In the genomic region with DNA sequence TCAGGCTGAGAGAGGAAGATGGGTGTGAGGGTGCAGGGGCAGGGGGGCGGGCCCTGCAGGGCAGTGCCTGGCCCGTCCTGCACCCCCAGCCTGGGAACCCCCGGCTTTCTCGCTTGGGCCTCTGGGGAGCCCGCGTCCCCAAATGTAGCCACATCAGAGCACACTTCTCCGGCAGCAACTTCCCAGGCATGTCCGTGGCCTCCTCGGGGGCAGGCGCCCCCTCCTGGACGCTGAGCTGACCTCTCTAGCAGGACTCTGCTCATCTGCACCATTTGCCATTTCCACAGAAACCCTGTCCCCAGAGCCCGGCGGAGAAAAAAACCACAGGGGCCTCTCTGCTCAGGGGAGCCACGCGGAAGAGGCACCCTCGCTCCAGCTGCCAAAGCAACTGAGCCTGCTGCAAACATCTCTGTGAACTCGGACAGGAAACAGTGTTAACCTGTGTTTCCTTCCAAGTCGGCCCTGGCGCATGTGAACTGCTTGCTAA, we compare ENCODE assay signal across 1 cellular context.
TF ChIP-seq lines count a peak whose summit lies in the region.

No MANE protein-coding gene starts in this region.

TF ChIP-seq in GM23338, 12 proteins besides CTCF, POLR2A, EP300 and RAD21 (continued from another document):
- TF ChIP-seq, protein P1, sequence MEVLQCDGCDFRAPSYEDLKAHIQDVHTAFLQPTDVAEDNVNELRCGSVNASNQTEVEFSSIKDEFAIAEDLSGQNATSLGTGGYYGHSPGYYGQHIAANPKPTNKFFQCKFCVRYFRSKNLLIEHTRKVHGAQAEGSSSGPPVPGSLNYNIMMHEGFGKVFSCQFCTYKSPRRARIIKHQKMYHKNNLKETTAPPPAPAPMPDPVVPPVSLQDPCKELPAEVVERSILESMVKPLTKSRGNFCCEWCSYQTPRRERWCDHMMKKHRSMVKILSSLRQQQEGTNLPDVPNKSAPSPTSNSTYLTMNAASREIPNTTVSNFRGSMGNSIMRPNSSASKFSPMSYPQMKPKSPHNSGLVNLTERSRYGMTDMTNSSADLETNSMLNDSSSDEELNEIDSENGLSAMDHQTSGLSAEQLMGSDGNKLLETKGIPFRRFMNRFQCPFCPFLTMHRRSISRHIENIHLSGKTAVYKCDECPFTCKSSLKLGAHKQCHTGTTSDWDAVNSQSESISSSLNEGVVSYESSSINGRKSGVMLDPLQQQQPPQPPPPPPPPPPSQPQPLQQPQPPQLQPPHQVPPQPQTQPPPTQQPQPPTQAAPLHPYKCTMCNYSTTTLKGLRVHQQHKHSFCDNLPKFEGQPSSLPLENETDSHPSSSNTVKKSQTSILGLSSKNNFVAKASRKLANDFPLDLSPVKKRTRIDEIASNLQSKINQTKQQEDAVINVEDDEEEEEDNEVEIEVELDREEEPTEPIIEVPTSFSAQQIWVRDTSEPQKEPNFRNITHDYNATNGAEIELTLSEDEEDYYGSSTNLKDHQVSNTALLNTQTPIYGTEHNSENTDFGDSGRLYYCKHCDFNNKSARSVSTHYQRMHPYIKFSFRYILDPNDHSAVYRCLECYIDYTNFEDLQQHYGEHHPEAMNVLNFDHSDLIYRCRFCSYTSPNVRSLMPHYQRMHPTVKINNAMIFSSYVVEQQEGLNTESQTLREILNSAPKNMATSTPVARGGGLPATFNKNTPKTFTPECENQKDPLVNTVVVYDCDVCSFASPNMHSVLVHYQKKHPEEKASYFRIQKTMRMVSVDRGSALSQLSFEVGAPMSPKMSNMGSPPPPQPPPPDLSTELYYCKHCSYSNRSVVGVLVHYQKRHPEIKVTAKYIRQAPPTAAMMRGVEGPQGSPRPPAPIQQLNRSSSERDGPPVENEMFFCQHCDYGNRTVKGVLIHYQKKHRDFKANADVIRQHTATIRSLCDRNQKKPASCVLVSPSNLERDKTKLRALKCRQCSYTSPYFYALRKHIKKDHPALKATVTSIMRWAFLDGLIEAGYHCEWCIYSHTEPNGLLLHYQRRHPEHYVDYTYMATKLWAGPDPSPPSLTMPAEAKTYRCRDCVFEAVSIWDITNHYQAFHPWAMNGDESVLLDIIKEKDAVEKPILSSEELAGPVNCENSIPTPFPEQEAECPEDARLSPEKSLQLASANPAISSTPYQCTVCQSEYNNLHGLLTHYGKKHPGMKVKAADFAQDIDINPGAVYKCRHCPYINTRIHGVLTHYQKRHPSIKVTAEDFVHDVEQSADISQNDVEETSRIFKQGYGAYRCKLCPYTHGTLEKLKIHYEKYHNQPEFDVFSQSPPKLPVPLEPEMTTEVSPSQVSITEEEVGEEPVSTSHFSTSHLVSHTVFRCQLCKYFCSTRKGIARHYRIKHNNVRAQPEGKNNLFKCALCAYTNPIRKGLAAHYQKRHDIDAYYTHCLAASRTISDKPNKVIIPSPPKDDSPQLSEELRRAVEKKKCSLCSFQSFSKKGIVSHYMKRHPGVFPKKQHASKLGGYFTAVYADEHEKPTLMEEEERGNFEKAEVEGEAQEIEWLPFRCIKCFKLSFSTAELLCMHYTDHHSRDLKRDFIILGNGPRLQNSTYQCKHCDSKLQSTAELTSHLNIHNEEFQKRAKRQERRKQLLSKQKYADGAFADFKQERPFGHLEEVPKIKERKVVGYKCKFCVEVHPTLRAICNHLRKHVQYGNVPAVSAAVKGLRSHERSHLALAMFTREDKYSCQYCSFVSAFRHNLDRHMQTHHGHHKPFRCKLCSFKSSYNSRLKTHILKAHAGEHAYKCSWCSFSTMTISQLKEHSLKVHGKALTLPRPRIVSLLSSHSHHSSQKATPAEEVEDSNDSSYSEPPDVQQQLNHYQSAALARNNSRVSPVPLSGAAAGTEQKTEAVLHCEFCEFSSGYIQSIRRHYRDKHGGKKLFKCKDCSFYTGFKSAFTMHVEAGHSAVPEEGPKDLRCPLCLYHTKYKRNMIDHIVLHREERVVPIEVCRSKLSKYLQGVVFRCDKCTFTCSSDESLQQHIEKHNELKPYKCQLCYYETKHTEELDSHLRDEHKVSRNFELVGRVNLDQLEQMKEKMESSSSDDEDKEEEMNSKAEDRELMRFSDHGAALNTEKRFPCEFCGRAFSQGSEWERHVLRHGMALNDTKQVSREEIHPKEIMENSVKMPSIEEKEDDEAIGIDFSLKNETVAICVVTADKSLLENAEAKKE (CRISPR knock-in tag; IDR thresholded peaks at IDR 0.05) = no peak
- TF ChIP-seq POLR2AphosphoS5 (IDR thresholded peaks at IDR 0.05; ENCODE audit: low read depth) = no peak
